ENCODE assay signal across 1 cellular context in genomic region chr10:72049969-72050781, GRCh38.
TF ChIP-seq lines count a peak whose summit lies in the region.

No MANE protein-coding gene starts in this region.

TF ChIP-seq in GM23338, 12 proteins besides CTCF, POLR2A, EP300 and RAD21 (continued from another document):
- TF ChIP-seq ZNF462 (CRISPR knock-in tag; IDR thresholded peaks at IDR 0.05) (no peak), EZH2 (IDR thresholded peaks at IDR 0.05; ENCODE audit: low read depth, unreplicated experiment) (no peak), ETS1 (IDR thresholded peaks at IDR 0.05) (no peak), POLR2AphosphoS5 (IDR thresholded peaks at IDR 0.05; ENCODE audit: low read depth) (no peak), EZH2phosphoT487 (IDR thresholded peaks at IDR 0.05; ENCODE audit: unreplicated experiment) (no peak)
